In the genomic region with DNA sequence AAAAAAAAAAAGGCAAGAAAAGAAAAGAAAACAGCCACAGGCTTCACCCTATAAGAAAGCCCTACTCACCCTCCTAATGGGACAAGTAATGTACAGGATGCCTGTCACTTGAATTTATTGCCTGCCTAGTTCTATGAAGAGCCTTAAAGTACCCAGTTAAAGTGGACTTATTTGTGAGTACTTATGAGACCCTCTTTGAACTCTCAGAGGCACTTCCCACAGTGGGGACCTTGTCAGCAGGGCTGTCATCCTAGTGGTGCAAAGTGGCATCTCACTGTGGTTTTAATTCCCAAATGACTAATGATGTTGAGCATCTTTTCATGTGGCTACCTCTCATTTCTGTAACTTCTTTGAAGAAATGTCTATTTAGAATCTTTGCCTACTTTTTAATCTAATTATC, we compare ENCODE assay signal across 18 cellular contexts. TPM values are rescaled to one million over a fixed set of nuclear protein-coding genes. Genes with fewer than 3 reads are reported as not detected.
A peak's percentile ranks its signal among the peaks of the same experiment; 100 is the strongest.
DNase-seq lines count a peak whose midpoint lies in the region; ATAC-seq and TF ChIP-seq lines count a peak whose summit lies in the region.
"Had no signal": no experiment of that assay in that cellular context is flagged by ENCODE, and none has a peak within 500 bp of the region (broad histone marks: within the 10 kb centered on the region; RNA-seq: fewer than 3 reads in every experiment).

No MANE protein-coding gene starts in this region.

- H3K4me2 ChIP-seq in mammary epithelial cell (ENCODE audit: insufficient read depth, low read depth, low read length), result no peak overlapping the region

- no peaks in the 10 kb centered on the region for H3K36me3 Mint-ChIP-seq in chondrocyte (ENCODE audit: low read depth)
- no peaks in the 10 kb centered on the region for H3K36me3 Mint-ChIP-seq in stimulated activated effector memory CD8-positive, alpha-beta T cell treated with anti-CD3 and anti-CD28 coated beads, Interleukin-12 subunit alpha, Interleukin-12 subunit beta, amount 100 ng/mL, for 72 hours
- H3K36me3 Mint-ChIP-seq: naive B cell had no signal

- H3K4me3 Mint-ChIP-seq in chondrocyte (ENCODE audit: unreplicated experiment), result no peak overlapping the region
- H3K4me3 Mint-ChIP-seq in stimulated activated effector memory CD8-positive, alpha-beta T cell treated with anti-CD3 and anti-CD28 coated beads, Interleukin-12 subunit alpha, Interleukin-12 subunit beta, amount 100 ng/mL, for 72 hours, result no peak overlapping the region
- H3K4me3 Mint-ChIP-seq: naive B cell; T-helper 1 cell treated with Interleukin-12 subunit alpha and Interleukin-12 subunit beta and Interleukin-4 antibody, amounts not matched to agents 30 μg/mL and 1 μg/mL, for 36 hours had no signal

- BruUV-seq in mammary epithelial cell (replicated peaks; lab: Mats Ljungman, UMichigan), result no TSS peak

- in situ Hi-C loops in mammary epithelial cell (cut with MboI; ENCODE audit: low sequenced_read_pairs in 2 of 2), result loop anchor here (5.0 to 25.0 kb wide), 5 partner anchors 217 to 442 kb away; a partner anchor contains a TSS

- H3K27me3 Mint-ChIP-seq in chondrocyte (ENCODE audit: low read depth), result no peaks in the 10 kb centered on the region

- H4K20me1 ChIP-seq in mammary epithelial cell (ENCODE audit: insufficient read depth, low read length), result no peaks in the 10 kb centered on the region

- H3K9me3 ChIP-seq in mammary epithelial cell (replicated peaks; ENCODE audit: insufficient read depth, low read length), result no peaks in the 10 kb centered on the region
- H3K9me3 ChIP-seq in breast epithelium, result no peaks in the 10 kb centered on the region
- no peaks in the 10 kb centered on the region for H3K9me3 ChIP-seq in Peyer's patch
- H3K9me3 ChIP-seq: vagina had no signal

- dilution Hi-C loops in mammary epithelial cell (cut with HindIII; ENCODE audit: low sequenced_read_pairs), result no loop called here

- TF ChIP-seq CTCF in mammary epithelial cell (conservative IDR thresholded peaks at IDR 0.05 in 1 of 2, IDR thresholded peaks at IDR 0.05 in 1 of 2; ENCODE audit: extremely low read depth in 1 of 2, insufficient read depth in 1 of 2, low read depth in 1 of 2, low read length in 2 of 2), result peak; percentile 17 to 31
- TF ChIP-seq CTCF in breast epithelium (IDR thresholded peaks at IDR 0.05), result no peak
- no peak for TF ChIP-seq CTCF in NB4 (IDR thresholded peaks at IDR 0.05; ENCODE audit: low read depth, low read length)
- peak; percentile 39 for TF ChIP-seq CTCF in chondrocyte (IDR thresholded peaks at IDR 0.05)
- peak in 1 of 6 experiments; percentile 6 for TF ChIP-seq CTCF in Peyer's patch (IDR thresholded peaks at IDR 0.05)

- no peaks in the 10 kb centered on the region for H3K79me2 ChIP-seq in mammary epithelial cell (ENCODE audit: insufficient read depth, low read length)

- TF ChIP-seq POLR2A in breast epithelium (IDR thresholded peaks at IDR 0.05), result no peak
- TF ChIP-seq POLR2A in NB4 (IDR thresholded peaks at IDR 0.05; ENCODE audit: extremely low read depth, insufficient read length), result no peak
- no peak for TF ChIP-seq POLR2A in Peyer's patch (IDR thresholded peaks at IDR 0.05)

- H3K27ac ChIP-seq in mammary epithelial cell (ENCODE audit: insufficient read depth, low read depth, low read length) (no peak overlapping the region), breast epithelium (no peak overlapping the region), Peyer's patch (no peak overlapping the region)
- H3K27ac ChIP-seq: vagina had no signal

- CTCF ChIA-PET in mammary epithelial cell (lab: Charles Lee; ENCODE audit: low non-redundant PET), result no interaction called here

- peak; percentile 51 for ATAC-seq in stimulated activated effector memory CD8-positive, alpha-beta T cell treated with anti-CD3 and anti-CD28 coated beads, Interleukin-12 subunit alpha, Interleukin-12 subunit beta, amount 100 ng/mL, for 72 hours
- ATAC-seq in GM19351 (IDR thresholded peaks at IDR 0.05; ENCODE audit: unreplicated experiment), result no peak
- ATAC-seq: left colon had no signal

- H3K9ac ChIP-seq in mammary epithelial cell (ENCODE audit: insufficient read depth, low read length), result no peak overlapping the region

- no peaks in the 10 kb centered on the region for H3K4me1 ChIP-seq in mammary epithelial cell (ENCODE audit: insufficient read depth, low read length)
- no peaks in the 10 kb centered on the region for H3K4me1 ChIP-seq in breast epithelium
- H3K4me1 ChIP-seq in Peyer's patch, result no peaks in the 10 kb centered on the region
- H3K4me1 ChIP-seq: vagina had no signal

- intact Hi-C loops in mammary epithelial cell (cut with micrococcal nuclease), result loop anchor here (2.0 to 5.0 kb wide), 2 partner anchors 377 to 1302 kb away; no protein-coding TSS in a partner anchor
- intact Hi-C loops in breast epithelium (cut with DNase I; ENCODE audit: low total_unique reads), result no loop called here

- H3K27me3 ChIP-seq in mammary epithelial cell (ENCODE audit: insufficient read depth, low read length), result no peaks in the 10 kb centered on the region
- H3K27me3 ChIP-seq in breast epithelium, result no peaks in the 10 kb centered on the region
- H3K27me3 ChIP-seq in Peyer's patch, result no peaks in the 10 kb centered on the region
- H3K27me3 ChIP-seq: vagina had no signal

- peaks cover 3% of the 10 kb centered on the region for H3K9me3 Mint-ChIP-seq in chondrocyte (ENCODE audit: low read depth)
- no peaks in the 10 kb centered on the region for H3K9me3 Mint-ChIP-seq in stimulated activated effector memory CD8-positive, alpha-beta T cell treated with anti-CD3 and anti-CD28 coated beads, Interleukin-12 subunit alpha, Interleukin-12 subunit beta, amount 100 ng/mL, for 72 hours
- H3K9me3 Mint-ChIP-seq: T-helper 1 cell treated with Interleukin-12 subunit alpha and Interleukin-12 subunit beta and Interleukin-4 antibody, amounts not matched to agents 30 μg/mL and 1 μg/mL, for 36 hours had no signal

- DNase-seq in mammary epithelial cell, result no peak
- no peak for DNase-seq in breast epithelium (ENCODE audit: low spot score in 2 of 2)
- DNase-seq in NB4 (ENCODE audit: low read depth), result peak; percentile 26
- no peak for DNase-seq in chondrocyte (ENCODE audit: low spot score)
- peak in 1 of 2 donors; percentile 17 for DNase-seq in stimulated activated effector memory CD8-positive, alpha-beta T cell treated with anti-CD3 and anti-CD28 coated beads, Interleukin-12 subunit alpha, Interleukin-12 subunit beta, amount 100 ng/mL, for 72 hours (ENCODE audit: low spot score in 2 of 2)
- no peak for DNase-seq in Peyer's patch
- no peak for DNase-seq in ecto neural progenitor cell (ENCODE audit: low spot score)
- DNase-seq: activated CD4-positive, alpha-beta T cell treated with anti-CD3 and anti-CD28 coated beads for 4 hours; AML-193; effector memory CD4-positive, alpha-beta T cell; head of caudate nucleus; left colon; naive B cell; stimulated activated CD4-positive, alpha-beta T cell treated with anti-CD3 and anti-CD28 coated beads, Interleukin-4, amount 100 ng/mL, for 1 hour had no signal

- no peak overlapping the region for H2AFZ ChIP-seq in mammary epithelial cell (ENCODE audit: low read depth, low read length)

- peaks cover 6% of the 10 kb centered on the region for H3K4me1 Mint-ChIP-seq in chondrocyte (ENCODE audit: low read depth)
- H3K4me1 Mint-ChIP-seq in stimulated activated effector memory CD8-positive, alpha-beta T cell treated with anti-CD3 and anti-CD28 coated beads, Interleukin-12 subunit alpha, Interleukin-12 subunit beta, amount 100 ng/mL, for 72 hours, result no peaks in the 10 kb centered on the region

- H3K4me3 ChIP-seq in mammary epithelial cell (replicated peaks in 1 of 3; ENCODE audit: insufficient read depth in 1 of 3, low read depth in 2 of 3, low read length in 3 of 3), result no peak overlapping the region
- H3K4me3 ChIP-seq in breast epithelium, result no peak overlapping the region
- no peak overlapping the region for H3K4me3 ChIP-seq in NB4 (ENCODE audit: low read depth, low read length)
- H3K4me3 ChIP-seq in Peyer's patch, result no peak overlapping the region
- H3K4me3 ChIP-seq: vagina had no signal

- no peaks in the 10 kb centered on the region for H3K36me3 ChIP-seq in mammary epithelial cell (ENCODE audit: insufficient read depth, low read length)
- no peaks in the 10 kb centered on the region for H3K36me3 ChIP-seq in breast epithelium
- H3K36me3 ChIP-seq in Peyer's patch, result no peaks in the 10 kb centered on the region
- H3K36me3 ChIP-seq: vagina had no signal

- no peak overlapping the region for H3K27ac Mint-ChIP-seq in chondrocyte (ENCODE audit: unreplicated experiment)
- no peak overlapping the region for H3K27ac Mint-ChIP-seq in stimulated activated effector memory CD8-positive, alpha-beta T cell treated with anti-CD3 and anti-CD28 coated beads, Interleukin-12 subunit alpha, Interleukin-12 subunit beta, amount 100 ng/mL, for 72 hours
- H3K27ac Mint-ChIP-seq: T-helper 1 cell treated with Interleukin-12 subunit alpha and Interleukin-12 subunit beta and Interleukin-4 antibody, amounts not matched to agents 30 μg/mL and 1 μg/mL, for 36 hours had no signal

RNA-seq across cellular contexts. Expression of a gene that starts 41.8 kb away (rescaled TPM):
- total RNA-seq in mammary epithelial cell (under 1 TPM in 1 of 2 donors, not detected in 1; 0.17 TPM), breast epithelium (10 to 100 TPM in 1 of 3 donors, 1 to 10 TPM in 1, not detected in 1; 8.2 to 19.5 TPM), chondrocyte (not detected in 3 replicates), Peyer's patch (10 to 100 TPM in 3 of 4 donors, 1 to 10 TPM in 1; 1.7 to 19.8 (median 15.7) TPM)
- polyA plus RNA-seq in mammary epithelial cell, result 0.02 TPM
- not detected for polyA minus RNA-seq in mammary epithelial cell
- total RNA-seq: H4 had no signal

Comparison
In these comparisons a context has a peak if more than half of its experiments do, and no peak if none do; other contexts are left out.
1. CTCF ChIP-seq: peak in mammary epithelial cell (2 of 2) and chondrocyte (single experiment); none in breast epithelium (0 of 3) and NB4 (single experiment).